Comparison of ENCODE assay signal across 27 cellular contexts in the genomic region with DNA sequence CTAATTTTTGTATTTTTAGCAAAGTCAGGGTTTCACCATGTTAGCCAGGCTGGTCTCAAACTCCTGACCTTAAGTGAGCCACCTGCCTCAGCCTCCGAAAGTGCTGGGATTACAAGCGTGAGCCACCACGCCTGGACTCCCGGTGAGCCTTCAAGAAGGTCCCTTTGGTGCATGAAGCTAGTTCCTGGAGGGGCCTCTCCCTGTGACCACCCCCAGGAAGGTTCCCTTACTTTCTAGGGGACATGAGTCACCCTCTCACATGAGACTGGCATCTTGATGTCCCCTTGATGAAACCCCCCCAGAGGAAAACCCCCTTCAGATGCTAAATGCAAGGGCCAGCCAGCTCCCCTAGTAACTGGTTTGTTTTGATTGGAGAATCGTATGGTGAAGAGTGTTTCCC. TPM values are rescaled to one million over a fixed set of nuclear protein-coding genes. Genes with fewer than 3 reads are reported as not detected.
DNase-seq lines count a peak whose midpoint lies in the region; ATAC-seq and TF ChIP-seq lines count a peak whose summit lies in the region.
"Had no signal": no experiment of that assay in that cellular context is flagged by ENCODE, and none has a peak within 500 bp of the region (broad histone marks: within the 10 kb centered on the region; RNA-seq: fewer than 3 reads in every experiment).

No MANE protein-coding gene starts in this region.

- H3K4me1 ChIP-seq in CD4-positive, alpha-beta memory T cell (ENCODE audit: insufficient read depth, low read length), result peaks cover 11% of the 10 kb centered on the region
- H3K4me1 ChIP-seq in mucosa of descending colon (ENCODE audit: low read depth), result no peaks in the 10 kb centered on the region
- H3K4me1 ChIP-seq: HAP-1, SJCRH30 had no signal

- no peak for ATAC-seq in activated CD8-positive, alpha-beta T cell treated with anti-CD3 and anti-CD28 coated beads for 36 hours
- no peak for ATAC-seq in mucosa of descending colon
- ATAC-seq in GM18517 (IDR thresholded peaks at IDR 0.05; ENCODE audit: unreplicated experiment), result no peak
- ATAC-seq: effector memory CD8-positive, alpha-beta T cell; sciatic nerve had no signal

- no peak overlapping the region for H3K27ac ChIP-seq in CD4-positive, alpha-beta memory T cell (ENCODE audit: low read depth, low read length)
- H3K27ac ChIP-seq: esophagus squamous epithelium, SJCRH30, WERI-Rb-1 had no signal

- H3K4me3 Mint-ChIP-seq in activated CD4-positive, alpha-beta T cell treated with anti-CD3 and anti-CD28 coated beads, Interleukin-2, amount 10 ng/mL, durations not matched to agents 24 days and 14 days, result no peak overlapping the region
- H3K4me3 Mint-ChIP-seq in CD4-positive, alpha-beta memory T cell, result no peak overlapping the region
- H3K4me3 Mint-ChIP-seq in activated CD8-positive, alpha-beta T cell treated with anti-CD3 and anti-CD28 coated beads for 36 hours, result no peak overlapping the region
- H3K4me3 Mint-ChIP-seq: effector memory CD8-positive, alpha-beta T cell; stimulated activated naive CD8-positive, alpha-beta T cell treated with anti-CD3 and anti-CD28 coated beads, Interleukin-15, Interleukin-2, amounts not matched to agents 100 ng/mL and 50 ng/mL, for 24 hours had no signal

- H3K4me1 Mint-ChIP-seq in activated CD4-positive, alpha-beta T cell treated with anti-CD3 and anti-CD28 coated beads, Interleukin-2, amount 10 ng/mL, durations not matched to agents 24 days and 14 days, result peaks cover 21% of the 10 kb centered on the region
- peaks cover 16 to 43% (median 31%) of the 10 kb centered on the region in 4 donors for H3K4me1 Mint-ChIP-seq in CD4-positive, alpha-beta memory T cell
- peaks cover 31% of the 10 kb centered on the region for H3K4me1 Mint-ChIP-seq in activated CD8-positive, alpha-beta T cell treated with anti-CD3 and anti-CD28 coated beads for 36 hours (ENCODE audit: low read depth)

- H3K36me3 Mint-ChIP-seq in activated CD4-positive, alpha-beta T cell treated with anti-CD3 and anti-CD28 coated beads, Interleukin-2, amount 10 ng/mL, durations not matched to agents 24 days and 14 days (ENCODE audit: low read depth), result peaks cover 50% of the 10 kb centered on the region
- peaks cover 20 to 50% of the 10 kb centered on the region in 2 donors for H3K36me3 Mint-ChIP-seq in CD4-positive, alpha-beta memory T cell
- H3K36me3 Mint-ChIP-seq in activated CD8-positive, alpha-beta T cell treated with anti-CD3 and anti-CD28 coated beads for 36 hours (ENCODE audit: low read depth), result peaks cover 49% of the 10 kb centered on the region

- CTCF ChIA-PET in CD4-positive, alpha-beta memory T cell (lab: Charles Lee; ENCODE audit: partially characterized antibody), result interaction anchor here (1.1 to 3.2 kb wide), 2 partner anchors 13 to 24 kb away, joined by 3 to 10 read pairs; a partner anchor contains a TSS
- CTCF ChIA-PET in activated CD8-positive, alpha-beta T cell treated with anti-CD3 and anti-CD28 coated beads for 36 hours (lab: Charles Lee), result interaction anchor here (1.2 to 2.2 kb wide), 4 partner anchors 13 to 41 kb away, joined by 3 to 13 read pairs (median 5); a partner anchor contains a TSS

- H3K9me3 Mint-ChIP-seq in activated CD4-positive, alpha-beta T cell treated with anti-CD3 and anti-CD28 coated beads, Interleukin-2, amount 10 ng/mL, durations not matched to agents 24 days and 14 days, result no peaks in the 10 kb centered on the region
- H3K9me3 Mint-ChIP-seq in CD4-positive, alpha-beta memory T cell, result peaks cover 0 to 2% (median 0%) of the 10 kb centered on the region in 8 donors
- H3K9me3 Mint-ChIP-seq in activated CD8-positive, alpha-beta T cell treated with anti-CD3 and anti-CD28 coated beads for 36 hours, result no peaks in the 10 kb centered on the region
- H3K9me3 Mint-ChIP-seq: effector memory CD8-positive, alpha-beta T cell; stimulated activated naive CD8-positive, alpha-beta T cell treated with anti-CD3 and anti-CD28 coated beads, Interleukin-15, Interleukin-2, amounts not matched to agents 100 ng/mL and 50 ng/mL, for 24 hours had no signal

- DNase-seq in activated CD4-positive, alpha-beta T cell treated with anti-CD3 and anti-CD28 coated beads, Interleukin-2, amount 10 ng/mL, durations not matched to agents 24 days and 14 days, result no peak
- no peak for DNase-seq in activated CD4-positive, alpha-beta T cell treated with anti-CD3 and anti-CD28 coated beads for 1 hour
- DNase-seq in CD4-positive, alpha-beta memory T cell, result no peak
- peak; percentile 3 for DNase-seq in activated CD8-positive, alpha-beta T cell treated with anti-CD3 and anti-CD28 coated beads for 36 hours
- DNase-seq in mucosa of descending colon (peak; percentile 0 to 19 (median 10)), NCI-H128 (lab: John Stamatoyannopoulos, UW; ENCODE audit: unreplicated experiment) (no peak), NCI-H2029 (lab: John Stamatoyannopoulos, UW) (no peak)
- DNase-seq: 8988T; DMS153; effector memory CD8-positive, alpha-beta T cell; esophagus squamous epithelium; left ventricle myocardium superior; NCI-H1436 treated with DMSO at 0.1 percent for 48 hours; NCI-H2171; SJCRH30; T-helper 2 cell; WERI-Rb-1 had no signal

- no peaks in the 10 kb centered on the region for H3K9me3 ChIP-seq in CD4-positive, alpha-beta memory T cell (ENCODE audit: control insufficient read depth in 1 of 2, low read length in 2 of 2)
- H3K9me3 ChIP-seq in mucosa of descending colon, result no peaks in the 10 kb centered on the region
- H3K9me3 ChIP-seq: esophagus squamous epithelium, HAP-1, SJCRH30 had no signal

- no peaks in the 10 kb centered on the region for H3K27me3 ChIP-seq in CD4-positive, alpha-beta memory T cell (ENCODE audit: insufficient read depth, low read length)
- H3K27me3 ChIP-seq: esophagus squamous epithelium, SJCRH30 had no signal

- H3K27me3 Mint-ChIP-seq in activated CD4-positive, alpha-beta T cell treated with anti-CD3 and anti-CD28 coated beads, Interleukin-2, amount 10 ng/mL, durations not matched to agents 24 days and 14 days, result no peaks in the 10 kb centered on the region
- H3K27me3 Mint-ChIP-seq in CD4-positive, alpha-beta memory T cell, result no peaks in the 10 kb centered on the region
- no peaks in the 10 kb centered on the region for H3K27me3 Mint-ChIP-seq in activated CD8-positive, alpha-beta T cell treated with anti-CD3 and anti-CD28 coated beads for 36 hours
- H3K27me3 Mint-ChIP-seq: effector memory CD8-positive, alpha-beta T cell; stimulated activated naive CD8-positive, alpha-beta T cell treated with anti-CD3 and anti-CD28 coated beads, Interleukin-15, Interleukin-2, amounts not matched to agents 100 ng/mL and 50 ng/mL, for 24 hours had no signal

- H3K36me3 ChIP-seq in CD4-positive, alpha-beta memory T cell (ENCODE audit: insufficient read depth, low read length), result peaks cover 9% of the 10 kb centered on the region
- no peaks in the 10 kb centered on the region for H3K36me3 ChIP-seq in mucosa of descending colon (ENCODE audit: low read depth)

- peak overlapping the region; percentile 10 for H3K27ac Mint-ChIP-seq in activated CD4-positive, alpha-beta T cell treated with anti-CD3 and anti-CD28 coated beads, Interleukin-2, amount 10 ng/mL, durations not matched to agents 24 days and 14 days
- H3K27ac Mint-ChIP-seq in CD4-positive, alpha-beta memory T cell, result peak overlapping the region; percentile 13 to 88 (median 79)
- H3K27ac Mint-ChIP-seq in activated CD8-positive, alpha-beta T cell treated with anti-CD3 and anti-CD28 coated beads for 36 hours, result peak overlapping the region; percentile 75
- H3K27ac Mint-ChIP-seq: stimulated activated naive CD8-positive, alpha-beta T cell treated with anti-CD3 and anti-CD28 coated beads, Interleukin-15, Interleukin-2, amounts not matched to agents 100 ng/mL and 50 ng/mL, for 24 hours had no signal

- intact Hi-C loops in activated CD4-positive, alpha-beta T cell treated with anti-CD3 and anti-CD28 coated beads, Interleukin-2, amount 10 ng/mL, durations not matched to agents 24 days and 14 days (cut with micrococcal nuclease), result no loop called here
- intact Hi-C loops in CD4-positive, alpha-beta memory T cell (cut with micrococcal nuclease), result no loop called here
- intact Hi-C loops in activated CD8-positive, alpha-beta T cell treated with anti-CD3 and anti-CD28 coated beads for 36 hours (cut with micrococcal nuclease), result no loop called here
- intact Hi-C loops in mucosa of descending colon (cut with DNase I, micrococcal nuclease), result no loop called here

- no peak for TF ChIP-seq CTCF in activated CD8-positive, alpha-beta T cell treated with anti-CD3 and anti-CD28 coated beads for 36 hours (IDR thresholded peaks at IDR 0.05)
- no peak for TF ChIP-seq CTCF in mucosa of descending colon (IDR thresholded peaks at IDR 0.05)

- no peak overlapping the region for H3K4me3 ChIP-seq in CD4-positive, alpha-beta memory T cell (ENCODE audit: low read length in 2 of 2)
- H3K4me3 ChIP-seq in mucosa of descending colon, result no peak overlapping the region
- H3K4me3 ChIP-seq: esophagus squamous epithelium, GM12878, HAP-1, SJCRH30 had no signal

- POLR2A ChIA-PET in CD4-positive, alpha-beta memory T cell (lab: Charles Lee; ENCODE audit: partially characterized antibody), result interaction anchor here (0.6 to 1.2 kb wide), 3 partner anchors 10 to 152 kb away, joined by 3 to 5 read pairs (median 4); a partner anchor contains a TSS
- POLR2A ChIA-PET in activated CD8-positive, alpha-beta T cell treated with anti-CD3 and anti-CD28 coated beads for 36 hours (lab: Charles Lee), result interaction anchor here (9.0 kb wide), 1 partner anchor 10 kb away, joined by 99 read pairs; a partner anchor contains a TSS

RNA-seq across cellular contexts. Expression of a gene that starts 12.8 kb away (rescaled TPM):
- total RNA-seq in activated CD4-positive, alpha-beta T cell treated with anti-CD3 and anti-CD28 coated beads, Interleukin-2, amount 10 ng/mL, durations not matched to agents 24 days and 14 days, result 67.7 and 73.3 TPM in 2 replicates
- 10 to 100 TPM; 39.3 to 43.2 TPM for total RNA-seq in CD4-positive, alpha-beta memory T cell
- 10 to 100 TPM; 33.2 to 57.2 TPM for polyA plus RNA-seq in CD4-positive, alpha-beta memory T cell
- total RNA-seq in activated CD8-positive, alpha-beta T cell treated with anti-CD3 and anti-CD28 coated beads for 36 hours, result 10 to 100 TPM; 63.9 to 72.6 TPM
- 10 to 100 TPM; 42.7 to 69.4 (median 56.8) TPM for total RNA-seq in mucosa of descending colon

RNA-seq across cellular contexts. Expression of a gene that starts 26.2 kb away (rescaled TPM):
- not detected in 2 replicates for total RNA-seq in activated CD4-positive, alpha-beta T cell treated with anti-CD3 and anti-CD28 coated beads, Interleukin-2, amount 10 ng/mL, durations not matched to agents 24 days and 14 days
- total RNA-seq in CD4-positive, alpha-beta memory T cell, result not detected
- polyA plus RNA-seq in CD4-positive, alpha-beta memory T cell, result not detected
- not detected for total RNA-seq in activated CD8-positive, alpha-beta T cell treated with anti-CD3 and anti-CD28 coated beads for 36 hours
- not detected for total RNA-seq in mucosa of descending colon
- total RNA-seq: activated CD8-positive, alpha-beta memory T cell treated with anti-CD3 and anti-CD28 coated beads for 36 hours; esophagus squamous epithelium; GM12878; left ventricle myocardium superior; MCF 10A; osteocyte; sciatic nerve; SJCRH30; ureter had no signal
- polyA plus RNA-seq: BJ, GM12878 had no signal

RNA-seq across cellular contexts. Expression of a gene that starts 58.3 kb away (rescaled TPM):
- total RNA-seq in activated CD4-positive, alpha-beta T cell treated with anti-CD3 and anti-CD28 coated beads, Interleukin-2, amount 10 ng/mL, durations not matched to agents 24 days and 14 days, result 74.1 and 74.9 TPM in 2 replicates
- 10 to 100 TPM; 51.7 to 61.7 TPM for total RNA-seq in CD4-positive, alpha-beta memory T cell
- polyA plus RNA-seq in CD4-positive, alpha-beta memory T cell, result 10 to 100 TPM; 21.2 to 35.1 TPM
- 10 to 100 TPM; 32.7 to 34.3 TPM for total RNA-seq in activated CD8-positive, alpha-beta T cell treated with anti-CD3 and anti-CD28 coated beads for 36 hours
- total RNA-seq in mucosa of descending colon, result 10 to 100 TPM; 46.4 to 77.9 (median 74.9) TPM

RNA-seq across cellular contexts. Expression of a gene that starts 58.5 kb away (rescaled TPM):
- total RNA-seq in activated CD4-positive, alpha-beta T cell treated with anti-CD3 and anti-CD28 coated beads, Interleukin-2, amount 10 ng/mL, durations not matched to agents 24 days and 14 days, result 19.3 and 20.4 TPM in 2 replicates
- 10 to 100 TPM; 15.6 to 17.9 TPM for total RNA-seq in CD4-positive, alpha-beta memory T cell
- polyA plus RNA-seq in CD4-positive, alpha-beta memory T cell, result 10 to 100 TPM in 1 of 2 donors, 1 to 10 TPM in 1; 9.4 to 20.0 TPM
- 10 to 100 TPM; 15.3 to 15.4 TPM for total RNA-seq in activated CD8-positive, alpha-beta T cell treated with anti-CD3 and anti-CD28 coated beads for 36 hours
- 10 to 100 TPM; 12.2 to 13.9 (median 13.2) TPM for total RNA-seq in mucosa of descending colon

Comparison
In these comparisons a context has a peak if more than half of its experiments do, and no peak if none do; other contexts are left out.
1. DNase-seq: peak in activated CD8-positive, alpha-beta T cell treated with anti-CD3 and anti-CD28 coated beads for 36 hours (single experiment) and mucosa of descending colon (3 of 3); none in activated CD4-positive, alpha-beta T cell treated with anti-CD3 and anti-CD28 coated beads, Interleukin-2, amount 10 ng/mL, durations not matched to agents 24 days and 14 days (single experiment), activated CD4-positive, alpha-beta T cell treated with anti-CD3 and anti-CD28 coated beads for 1 hour (single experiment), CD4-positive, alpha-beta memory T cell (0 of 5), NCI-H128 (single experiment) and NCI-H2029 (single experiment).
2. H3K27ac Mint-ChIP-seq: peak in every context shown above with its lines; median percentile 79 in CD4-positive, alpha-beta memory T cell; 75 in activated CD8-positive, alpha-beta T cell treated with anti-CD3 and anti-CD28 coated beads for 36 hours; 10 in activated CD4-positive, alpha-beta T cell treated with anti-CD3 and anti-CD28 coated beads, Interleukin-2, amount 10 ng/mL, durations not matched to agents 24 days and 14 days.